Comparison of ENCODE assay signal across 18 cellular contexts in the genomic region with DNA sequence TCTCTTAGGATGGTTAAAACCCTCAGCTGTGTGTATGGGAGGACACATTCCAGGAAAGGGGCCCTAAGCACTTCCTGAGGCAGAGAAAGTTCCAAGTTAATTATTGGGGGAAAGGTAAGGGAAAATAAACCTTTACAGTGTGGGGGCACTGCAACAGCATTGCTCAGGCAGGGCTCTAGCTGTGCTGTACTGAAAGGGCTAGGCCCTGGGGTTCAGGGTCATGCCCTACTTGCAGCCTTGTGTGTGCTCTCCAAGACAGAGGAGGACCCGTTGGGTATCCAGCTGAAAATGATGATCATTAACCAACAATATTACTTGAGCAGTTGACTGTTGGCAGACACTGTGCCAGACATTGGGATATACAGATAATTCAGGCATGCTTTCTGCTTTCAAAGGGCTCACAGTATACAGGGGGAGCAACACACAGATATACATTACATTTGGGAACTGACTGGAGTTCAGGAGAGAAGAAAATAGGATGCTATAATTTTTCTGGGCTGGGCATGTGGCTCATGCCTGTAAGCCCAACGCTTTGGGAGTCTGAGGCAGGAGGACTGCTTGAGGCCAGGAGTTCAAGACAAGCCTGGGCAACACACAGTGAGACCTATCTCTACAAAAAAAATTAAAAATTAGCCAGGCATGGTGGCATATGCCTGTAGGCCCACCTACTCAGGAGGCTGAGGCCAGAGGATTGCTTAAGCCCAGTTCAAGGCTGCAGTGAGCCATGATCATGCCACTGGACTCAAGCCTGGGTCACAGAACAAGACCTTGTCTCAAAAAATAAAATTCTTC. TPM values are rescaled to one million over a fixed set of nuclear protein-coding genes. Genes with fewer than 3 reads are reported as not detected.
"Had no signal": no experiment of that assay in that cellular context is flagged by ENCODE, and none has a peak within 500 bp of the region (broad histone marks: within the 10 kb centered on the region; RNA-seq: fewer than 3 reads in every experiment).

No MANE protein-coding gene starts in this region.

- H3K4me3 Mint-ChIP-seq: central memory CD8-positive, alpha-beta T cell; stimulated activated memory B cell treated with anti-CD40 and anti-IgM and Interleukin-4, amounts not matched to agents 10 μg/mL and 1 μg/mL and 100 μg/mL, for 72 hours had no signal

- H3K9me3 Mint-ChIP-seq: central memory CD8-positive, alpha-beta T cell; stimulated activated memory B cell treated with anti-CD40 and anti-IgM and Interleukin-4, amounts not matched to agents 10 μg/mL and 1 μg/mL and 100 μg/mL, for 72 hours had no signal

- ATAC-seq: body of pancreas; right cardiac atrium; stimulated activated memory B cell treated with anti-CD40 and anti-IgM and Interleukin-4, amounts not matched to agents 10 μg/mL and 1 μg/mL and 100 μg/mL, for 72 hours; upper lobe of right lung had no signal

- H3K27me3 Mint-ChIP-seq: central memory CD8-positive, alpha-beta T cell; stimulated activated memory B cell treated with anti-CD40 and anti-IgM and Interleukin-4, amounts not matched to agents 10 μg/mL and 1 μg/mL and 100 μg/mL, for 72 hours had no signal

- H3K4me1 Mint-ChIP-seq: central memory CD8-positive, alpha-beta T cell; stimulated activated memory B cell treated with anti-CD40 and anti-IgM and Interleukin-4, amounts not matched to agents 10 μg/mL and 1 μg/mL and 100 μg/mL, for 72 hours had no signal

- DNase-seq: activated CD8-positive, alpha-beta memory T cell treated with anti-CD3 and anti-CD28 coated beads for 24 hours; activated gamma-delta T cell; activated T-cell treated with anti-CD3 and anti-CD28 coated beads for 4 hours; amniotic stem cell; body of pancreas; cortex of kidney; effector memory CD4-positive, alpha-beta T cell; kidney glomerular epithelial cell; nucleus accumbens; right cardiac atrium; T-helper 9 cell; upper lobe of right lung had no signal

- H3K27ac Mint-ChIP-seq: stimulated activated memory B cell treated with anti-CD40 and anti-IgM and Interleukin-4, amounts not matched to agents 10 μg/mL and 1 μg/mL and 100 μg/mL, for 72 hours had no signal

RNA-seq across cellular contexts. Expression of gene PTCRA, which starts 45.5 kb away (rescaled TPM):
- total RNA-seq: body of pancreas, epithelial cell of proximal tubule, hepatocyte, posterior vena cava, right cardiac atrium, smooth muscle cell had no signal
